ENCODE assay signal across 8 cellular contexts in the genomic region with DNA sequence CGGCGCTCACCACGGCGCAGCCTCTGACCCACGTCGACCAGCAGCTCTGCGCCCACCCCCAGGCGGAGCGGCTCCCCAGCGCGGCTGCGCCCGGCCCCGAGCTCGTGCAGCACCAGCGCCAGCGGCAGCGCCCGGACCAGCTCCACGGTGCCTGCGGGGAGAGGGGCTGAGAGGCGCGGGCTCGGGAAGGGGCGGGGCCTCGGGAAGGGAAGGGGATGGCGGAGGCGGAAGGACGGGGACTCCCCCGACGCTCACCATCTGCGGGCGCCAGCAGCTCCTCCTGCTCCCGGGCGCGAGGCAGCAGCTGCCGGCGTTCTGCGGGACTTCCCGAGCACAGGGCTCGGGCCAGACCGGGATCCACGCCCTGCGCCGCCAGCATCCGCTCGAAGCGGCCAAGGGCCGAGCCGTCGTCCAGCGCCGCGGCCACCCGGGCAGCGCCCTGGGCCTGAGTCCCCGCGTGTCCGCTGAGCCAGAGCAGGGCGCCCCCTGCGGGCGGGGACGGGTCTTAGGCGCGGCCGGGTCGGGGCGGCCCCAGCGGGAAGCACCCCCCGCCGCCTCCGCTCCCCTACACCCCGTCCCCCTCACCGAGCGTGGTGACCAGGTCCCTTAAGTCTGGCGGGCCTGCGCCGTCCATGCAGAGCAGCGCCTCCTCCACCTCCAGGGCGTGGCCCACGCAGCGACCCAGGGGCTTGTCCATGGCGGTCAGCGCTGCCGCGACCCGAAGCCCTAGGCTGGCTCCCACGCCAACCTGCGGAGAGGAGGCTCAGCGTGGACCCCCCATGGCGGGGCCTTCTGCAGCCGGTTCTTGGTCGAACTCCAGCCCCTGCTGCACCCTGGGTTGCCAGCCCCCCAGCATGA. TPM values are rescaled to one million over a fixed set of nuclear protein-coding genes. Genes with fewer than 3 reads are reported as not detected.
DNase-seq lines count a peak whose midpoint lies in the region; ATAC-seq and TF ChIP-seq lines count a peak whose summit lies in the region.

No MANE protein-coding gene starts in this region.

- H3K9me3 ChIP-seq in GM23248 (ENCODE audit: low read depth) (no peaks in the 10 kb centered on the region), SU-DHL-6 (ENCODE audit: insufficient read depth, low read length) (no peaks in the 10 kb centered on the region), prostate gland (no peaks in the 10 kb centered on the region), aorta (ENCODE audit: control insufficient read depth, low read length) (no peaks in the 10 kb centered on the region)

- H4K20me1 ChIP-seq in GM23248 (ENCODE audit: insufficient read depth) (no peaks in the 10 kb centered on the region), SU-DHL-6 (ENCODE audit: low read depth, low read length) (no peaks in the 10 kb centered on the region)

- TF ChIP-seq POLR2A in prostate gland (IDR thresholded peaks at IDR 0.05): peak; percentile 58

- H3K4me1 ChIP-seq in GM23248 (ENCODE audit: insufficient read depth) (no peaks in the 10 kb centered on the region), prostate gland (replicated peaks) (peaks cover 11% of the 10 kb centered on the region), aorta (ENCODE audit: control insufficient read depth in 1 of 2, insufficient read depth in 2 of 2, low read length in 2 of 2) (no peaks in the 10 kb centered on the region)

- H3K79me2 ChIP-seq in GM23248 (ENCODE audit: insufficient read depth) (peaks cover 34% of the 10 kb centered on the region), SU-DHL-6 (ENCODE audit: insufficient read depth, low read length) (peaks cover 10% of the 10 kb centered on the region; the same call in 1 of the 2 replicates)

- intact Hi-C loops in left cardiac atrium (cut with DNase I) (loop anchor here in 1 of 2 donors (2.0 kb wide), 1 partner anchor 37 kb away; the partner anchor contains the start of gene SYCE3), prostate gland (cut with DNase I) (no loop called here), aorta (cut with DNase I) (loop anchor here (1.0 to 5.0 kb wide), 2 partner anchors 18 to 36 kb away; partner anchors contain the start of genes NCAPH2 (in 2 of the 2) and SYCE3 (in 1 of the 2))

- peak overlapping the region; percentile 84 for H3K27ac ChIP-seq in GM23248
- peak overlapping the region; percentile 87 for H3K27ac ChIP-seq in SU-DHL-6 (ENCODE audit: low read depth, low read length)
- H3K27ac ChIP-seq in adipose tissue (ENCODE audit: low read depth, low read length): peak overlapping the region; percentile 94
- H3K27ac ChIP-seq in prostate gland: peak overlapping the region; percentile 87 to 92
- H3K27ac ChIP-seq in aorta (ENCODE audit: low read depth in 1 of 2, low read length in 2 of 2): peak overlapping the region in 1 of 2 donors; percentile 49

- peaks cover 16% of the 10 kb centered on the region; the same call in 1 of the 2 replicates for H3F3A ChIP-seq in GM23248 (ENCODE audit: insufficient read depth)
- H3F3A ChIP-seq in SU-DHL-6 (ENCODE audit: insufficient read depth): peaks cover 12% of the 10 kb centered on the region; the same call in 1 of the 2 replicates

- H3K4me3 ChIP-seq in GM23248: peak overlapping the region; percentile 77
- peak overlapping the region; percentile 64 for H3K4me3 ChIP-seq in SU-DHL-6 (ENCODE audit: insufficient read depth, low read length, poor library complexity, severe bottlenecking)
- peak overlapping the region; percentile 59 to 82 for H3K4me3 ChIP-seq in prostate gland
- H3K4me3 ChIP-seq in aorta (ENCODE audit: low read length in 2 of 2): peak overlapping the region; percentile 50 to 51

- H3K4me2 ChIP-seq in GM23248 (ENCODE audit: unreplicated experiment) (peak overlapping the region; percentile 77), SU-DHL-6 (ENCODE audit: low read depth, low read length, poor library complexity, severe bottlenecking) (peak overlapping the region; percentile 69)

- H3K9ac ChIP-seq in GM23248 (peak overlapping the region; percentile 85), SU-DHL-6 (ENCODE audit: low read length) (peak overlapping the region; percentile 88)

- peak overlapping the region; percentile 47 for H2AFZ ChIP-seq in GM23248
- peak overlapping the region; percentile 62 for H2AFZ ChIP-seq in SU-DHL-6 (ENCODE audit: low read depth, low read length, severe bottlenecking)

- H3K9me2 ChIP-seq in GM23248 (ENCODE audit: insufficient read depth): no peaks in the 10 kb centered on the region
- H3K9me2 ChIP-seq in SU-DHL-6 (replicated peaks; ENCODE audit: insufficient read depth, low read length): no peaks in the 10 kb centered on the region

- H3K36me3 ChIP-seq in GM23248 (ENCODE audit: low read depth) (0 out of 2 replicates have a peak, but pooled peaks cover 6% of the 10 kb centered on the region), SU-DHL-6 (ENCODE audit: low read length) (no peaks in the 10 kb centered on the region), prostate gland (peaks cover 0 to 5% of the 10 kb centered on the region in 2 donors), aorta (ENCODE audit: control insufficient read depth in 1 of 2, insufficient read depth in 2 of 2, low read length in 1 of 2) (no peaks in the 10 kb centered on the region)

- WGBS in GM23248 (ENCODE audit: low coverage in 1 of 2, low lambda C conversion rate in 2 of 2, missing lambda C conversion rate in 2 of 2), 2 experiments: 1% methylated on average over 23 to 44 of the region's 93 CpGs
- WGBS in adipose tissue, 3 donors: 1 to 4% (median 1%) methylated on average over 70 to 93 of the region's 93 CpGs
- 2% methylated on average over 74 of the region's 93 CpGs for whole genome bisulfite sequencing in prostate gland
- 2 to 4% methylated on average over 62 to 93 of the region's 93 CpGs for WGBS in aorta, 2 donors

- peak; percentile 67 for DNase-seq in G401 (ENCODE audit: low spot score)
- peak; percentile 79 for DNase-seq in GM23248
- peak; percentile 85 for DNase-seq in left cardiac atrium
- peak; percentile 66 for DNase-seq in prostate gland (ENCODE audit: low spot score)
- peak; percentile 93 for DNase-seq in aorta

- in situ Hi-C loops in G401 (cut with HindIII; ENCODE audit: low sequenced_read_pairs) (no loop called here), GM23248 (cut with MboI) (no loop called here)

- ATAC-seq in left cardiac atrium: peak; percentile 24 to 43
- ATAC-seq in aorta (ENCODE audit: low FRiP score): peak; percentile 51

- TF ChIP-seq CTCF in LNCAP (IDR thresholded peaks at IDR 0.05): peak; percentile 76
- TF ChIP-seq CTCF in SU-DHL-6 (IDR thresholded peaks at IDR 0.05; ENCODE audit: insufficient read depth, low read length, poor library complexity, severe bottlenecking): peak; percentile 67
- TF ChIP-seq CTCF in prostate gland (IDR thresholded peaks at IDR 0.05): peak; percentile 35 to 73 (median 54)

- no peaks in the 10 kb centered on the region for H3K27me3 ChIP-seq in GM23248 (replicated peaks; ENCODE audit: insufficient read depth)
- no peaks in the 10 kb centered on the region for H3K27me3 ChIP-seq in SU-DHL-6 (ENCODE audit: low read length)
- H3K27me3 ChIP-seq in prostate gland (replicated peaks; ENCODE audit: insufficient read depth): no peaks in the 10 kb centered on the region
- H3K27me3 ChIP-seq in aorta (ENCODE audit: control insufficient read depth in 1 of 2, insufficient read depth in 2 of 2, low read length in 1 of 2): no peaks in the 10 kb centered on the region

RNA-seq across cellular contexts. Expression of gene SCO2, which starts 0.8 kb away (rescaled TPM):
- 4.9 and 6.8 TPM in 2 replicates for total RNA-seq in G401 (2014; rRNA removed; shearing (Covaris generic))
- total RNA-seq in GM23248 (2014; rRNA removed; shearing (Covaris generic)): 8.4 and 17.5 TPM in 2 replicates
- polyA plus RNA-seq in GM23248 (2016; fragmentation: Nextera tagmentation; extraction: Ambion mirVana): 11.0 and 15.0 TPM in 2 replicates
- polyA plus RNA-seq in adipose tissue: 1 to 10 TPM; 2.2 to 8.8 (median 2.3) TPM
- 1 to 10 TPM in 1 of 2 donors, not detected in 1; 1.3 TPM for total RNA-seq in left cardiac atrium
- 1 to 10 TPM; 1.5 to 8.3 TPM for total RNA-seq in prostate gland
- total RNA-seq in aorta: 1 to 10 TPM; 4.7 to 5.1 TPM
- 10 to 100 TPM in 1 of 2 donors, not detected in 1; 11.6 TPM for polyA plus RNA-seq in aorta

RNA-seq across cellular contexts. Expression of gene TYMP, which starts 3.6 kb away (rescaled TPM):
- 3.1 and 4.4 TPM in 2 replicates for total RNA-seq in G401 (2014; rRNA removed; shearing (Covaris generic))
- 33.2 and 42.4 TPM in 2 replicates for total RNA-seq in GM23248 (2014; rRNA removed; shearing (Covaris generic))
- 24.3 and 24.8 TPM in 2 replicates for polyA plus RNA-seq in GM23248 (2016; fragmentation: Nextera tagmentation; extraction: Ambion mirVana)
- polyA plus RNA-seq in adipose tissue: 100 to 1,000 TPM in 1 of 3 donors, 10 to 100 TPM in 2; 49.1 to 162 (median 75.1) TPM
- total RNA-seq in left cardiac atrium: 10 to 100 TPM; 27.9 to 67.1 TPM
- 10 to 100 TPM; 35.8 to 42.8 TPM for total RNA-seq in prostate gland
- total RNA-seq in aorta: 10 to 100 TPM; 68.3 to 99.2 TPM
- polyA plus RNA-seq in aorta: 10 to 100 TPM; 37.7 to 47.1 TPM

RNA-seq across cellular contexts. Expression of gene NCAPH2, which starts 18.2 kb away (rescaled TPM):
- 80.3 and 81.2 TPM in 2 replicates for total RNA-seq in G401 (2014; rRNA removed; shearing (Covaris generic))
- total RNA-seq in GM23248 (2014; rRNA removed; shearing (Covaris generic)): 33.8 and 61.0 TPM in 2 replicates
- polyA plus RNA-seq in GM23248 (2016; fragmentation: Nextera tagmentation; extraction: Ambion mirVana) (27.7 and 28.6 TPM in 2 replicates), adipose tissue (10 to 100 TPM; 23.6 to 35.0 (median 31.3) TPM), aorta (10 to 100 TPM; 18.2 to 67.4 TPM)
- total RNA-seq in left cardiac atrium (10 to 100 TPM; 29.8 to 32.7 TPM), prostate gland (10 to 100 TPM; 43.7 to 59.6 TPM), aorta (10 to 100 TPM; 31.6 to 35.5 TPM)

RNA-seq across cellular contexts. Expression of gene LMF2, which starts 18.7 kb away (rescaled TPM):
- total RNA-seq in G401 (2014; rRNA removed; shearing (Covaris generic)): 40.6 and 45.7 TPM in 2 replicates
- total RNA-seq in GM23248 (2014; rRNA removed; shearing (Covaris generic)): 95.0 and 124 TPM in 2 replicates
- polyA plus RNA-seq in GM23248 (2016; fragmentation: Nextera tagmentation; extraction: Ambion mirVana) (101 and 106 TPM in 2 replicates), adipose tissue (10 to 100 TPM; 49.6 to 95.8 (median 64.7) TPM), aorta (100 to 1,000 TPM in 1 of 2 donors, 10 to 100 TPM in 1; 20.0 to 123 TPM)
- total RNA-seq in left cardiac atrium (10 to 100 TPM; 35.4 to 37.6 TPM), prostate gland (10 to 100 TPM; 76.6 to 94.3 TPM), aorta (10 to 100 TPM; 42.2 to 65.7 TPM)

RNA-seq across cellular contexts. Expression of gene KLHDC7B, which starts 19.5 kb away (rescaled TPM):
- total RNA-seq in G401 (2014; rRNA removed; shearing (Covaris generic)): not detected in 2 replicates
- not detected in 2 replicates for total RNA-seq in GM23248 (2014; rRNA removed; shearing (Covaris generic))
- polyA plus RNA-seq in GM23248 (2016; fragmentation: Nextera tagmentation; extraction: Ambion mirVana): 0.06 TPM in 1 of 2 replicates, not detected in the other
- polyA plus RNA-seq in adipose tissue: under 1 TPM; 0.11 to 0.23 (median 0.21) TPM
- total RNA-seq in left cardiac atrium: under 1 TPM in 1 of 2 donors, not detected in 1; 0.15 TPM
- under 1 TPM in 1 of 2 donors, not detected in 1; 0.62 TPM for total RNA-seq in prostate gland
- total RNA-seq in aorta: under 1 TPM; 0.29 to 0.63 TPM
- not detected for polyA plus RNA-seq in aorta
